ENCODE assay signal across 17 cellular contexts in the genomic region with DNA sequence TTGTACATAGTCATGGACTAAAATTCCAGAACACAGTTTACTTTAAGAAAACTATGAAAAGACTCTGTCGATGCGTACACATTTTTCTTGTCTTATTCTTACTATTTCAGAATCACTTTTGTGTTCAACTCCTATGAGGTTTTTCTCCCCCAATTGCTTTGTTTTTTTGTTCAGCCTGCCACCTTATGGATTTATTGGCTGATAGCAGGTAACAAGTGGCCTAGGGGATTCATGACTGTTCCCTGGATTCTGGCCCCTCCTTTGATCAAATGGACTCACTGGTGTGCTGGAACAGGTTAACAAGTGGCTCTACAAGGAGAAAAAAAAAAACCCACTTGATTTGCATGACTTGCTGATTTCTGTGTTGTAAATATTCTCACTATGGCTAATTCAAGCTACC. TPM values are rescaled to one million over a fixed set of nuclear protein-coding genes. Genes with fewer than 3 reads are reported as not detected.
DNase-seq lines count a peak whose midpoint lies in the region; ATAC-seq and TF ChIP-seq lines count a peak whose summit lies in the region.
"Had no signal": no experiment of that assay in that cellular context is flagged by ENCODE, and none has a peak within 500 bp of the region (broad histone marks: within the 10 kb centered on the region; RNA-seq: fewer than 3 reads in every experiment).

No MANE protein-coding gene starts in this region.

- no peak for TF ChIP-seq EP300 in SK-N-SH (IDR thresholded peaks at IDR 0.05; ENCODE audit: borderline replicate concordance in 1 of 2, low read depth in 1 of 2, low read length in 1 of 2)

- TF ChIP-seq RAD21 in SK-N-SH (IDR thresholded peaks at IDR 0.05; ENCODE audit: low read length) = no peak

- H3K4me3 ChIP-seq in SK-N-SH (ENCODE audit: low read depth in 2 of 2, low read length in 1 of 2) (no peak overlapping the region), Karpas-422 (ENCODE audit: low read length) (no peak overlapping the region), mesendoderm (ENCODE audit: low read length) (no peak overlapping the region), MG63 (no peak overlapping the region)
- H3K4me3 ChIP-seq: sigmoid colon had no signal

- H2BK15ac ChIP-seq in mesendoderm (replicated peaks; ENCODE audit: low read depth) = no peak overlapping the region

- no peak overlapping the region for H2AK5ac ChIP-seq in mesendoderm (ENCODE audit: low read length)

- no peak overlapping the region for H2BK120ac ChIP-seq in mesendoderm (ENCODE audit: low read depth, low read length)

- in situ Hi-C loops in SK-MEL-5 (cut with HindIII; ENCODE audit: low pct_unique_long_range_greater_than_20kb, low sequenced_read_pairs) = no loop called here

- H2AFZ ChIP-seq in SK-N-SH (ENCODE audit: low read depth) = no peak overlapping the region
- no peak overlapping the region for H2AFZ ChIP-seq in Karpas-422 (ENCODE audit: low read length)

- WGBS in SK-N-SH (ENCODE audit: low lambda C conversion rate) = 90% methylated on average over 2 of the region's 2 CpGs
- no CpG with 5 or more reads among the region's 2 CpGs for WGBS in mesendoderm (ENCODE audit: extremely low coverage, insufficient coverage, low lambda C conversion rate)

- no peak overlapping the region for H3K18ac ChIP-seq in mesendoderm (ENCODE audit: low read length)

- H3K27me3 ChIP-seq in SK-N-SH (ENCODE audit: insufficient read depth) = no peaks in the 10 kb centered on the region
- H3K27me3 ChIP-seq in Karpas-422 (ENCODE audit: low read length) = peaks cover 2% of the 10 kb centered on the region; the same call in 1 of the 2 replicates
- H3K27me3 ChIP-seq in mesendoderm (ENCODE audit: insufficient read depth, low read length, poor library complexity) = no peaks in the 10 kb centered on the region
- H3K27me3 ChIP-seq in MG63 = no peaks in the 10 kb centered on the region
- H3K27me3 ChIP-seq: brain microvascular endothelial cell, sigmoid colon had no signal

- no peak overlapping the region for H2BK5ac ChIP-seq in mesendoderm (ENCODE audit: low read length)

- no peak overlapping the region for H3K4ac ChIP-seq in mesendoderm (ENCODE audit: low read depth, low read length)

- TF ChIP-seq CTCF in SK-N-SH (IDR thresholded peaks at IDR 0.05) = peak; percentile 27

- no peak overlapping the region for H3K9ac ChIP-seq in SK-N-SH
- no peak overlapping the region for H3K9ac ChIP-seq in Karpas-422 (ENCODE audit: low read length)
- no peak overlapping the region for H3K9ac ChIP-seq in mesendoderm (ENCODE audit: low read length)

- ATAC-seq in SK-N-SH treated with all-trans-retinoic acid at 6 μM for 48 hours (no peak), HG02973 (IDR thresholded peaks at IDR 0.05; ENCODE audit: unreplicated experiment) (no peak), GM19397 (IDR thresholded peaks at IDR 0.05; ENCODE audit: unreplicated experiment) (no peak)

- no peaks in the 10 kb centered on the region for H3K79me1 ChIP-seq in mesendoderm (ENCODE audit: low read length)

- no peaks in the 10 kb centered on the region for H3K36me3 ChIP-seq in SK-N-SH (replicated peaks in 1 of 2; ENCODE audit: control insufficient read depth in 1 of 2, insufficient read depth in 2 of 2, low read length in 1 of 2)
- H3K36me3 ChIP-seq in Karpas-422 (ENCODE audit: insufficient read depth, low read length) = no peaks in the 10 kb centered on the region
- H3K36me3 ChIP-seq in mesendoderm (ENCODE audit: control insufficient read depth, insufficient read depth, low read length) = no peaks in the 10 kb centered on the region
- H3K36me3 ChIP-seq in MG63 = no peaks in the 10 kb centered on the region
- H3K36me3 ChIP-seq: brain microvascular endothelial cell, sigmoid colon had no signal

- H4K5ac ChIP-seq in mesendoderm (ENCODE audit: low read length) = no peak overlapping the region

- H3K4me1 ChIP-seq in SK-N-SH (ENCODE audit: control insufficient read depth in 1 of 2, insufficient read depth in 2 of 2, low read depth in 1 of 2, low read length in 1 of 2) (0 out of 4 replicates have a peak, but pooled peaks cover 0 to 5% of the 10 kb centered on the region in 2 experiments), Karpas-422 (ENCODE audit: low read length) (no peaks in the 10 kb centered on the region), mesendoderm (ENCODE audit: control insufficient read depth, low read depth, low read length) (peaks cover 8% of the 10 kb centered on the region)

- POLR2A ChIA-PET in SK-N-SH (lab: Yijun Ruan, JAX) = interaction anchor here (0.7 kb wide), 1 partner anchor 740 kb away, joined by 4 read pairs; no protein-coding TSS in a partner anchor

- H4K8ac ChIP-seq in mesendoderm (ENCODE audit: low read depth, low read length) = no peak overlapping the region

- no peaks in the 10 kb centered on the region for H4K20me1 ChIP-seq in SK-N-SH (ENCODE audit: insufficient read depth)
- no peaks in the 10 kb centered on the region for H4K20me1 ChIP-seq in Karpas-422 (ENCODE audit: insufficient read depth, low read depth, low read length)

- H3K56ac ChIP-seq in mesendoderm (ENCODE audit: low read length) = no peak overlapping the region

- H3K9me3 ChIP-seq in SK-N-SH (no peaks in the 10 kb centered on the region), Karpas-422 (ENCODE audit: low read length) (no peaks in the 10 kb centered on the region), MG63 (no peaks in the 10 kb centered on the region)
- H3K9me3 ChIP-seq: sigmoid colon had no signal

- H3K23ac ChIP-seq in mesendoderm (ENCODE audit: low read length) = no peak overlapping the region

- CTCF ChIA-PET in SK-N-SH (lab: Yijun Ruan, JAX) = interaction anchor here (1.0 to 1.9 kb wide), 2 partner anchors 22 to 52 kb away, joined by 3 to 6 read pairs; no protein-coding TSS in a partner anchor

- H3K79me2 ChIP-seq in SK-N-SH (ENCODE audit: insufficient read depth) (no peaks in the 10 kb centered on the region), Karpas-422 (ENCODE audit: low read length) (no peaks in the 10 kb centered on the region), mesendoderm (ENCODE audit: control insufficient read depth, insufficient read depth, low read length) (no peaks in the 10 kb centered on the region)

- no peak for DNase-seq in SK-N-SH
- DNase-seq in Karpas-422 = peak; percentile 57
- peak; percentile 32 for DNase-seq in SK-MEL-5 (ENCODE audit: low read depth, low spot score)
- peak; percentile 67 for DNase-seq in mesendoderm
- no peak for DNase-seq in MG63
- DNase-seq: activated CD4-positive, alpha-beta memory T cell treated with anti-CD3 and anti-CD28 coated beads for 36 hours; activated effector memory CD4-positive, alpha-beta T cell treated with Interleukin-2 at 50 U/mL for 16 hours; brain microvascular endothelial cell; glutamatergic neuron; HFFc6; kidney glomerular epithelial cell; NCI-H2029; sigmoid colon had no signal

- H3K9me2 ChIP-seq in SK-N-SH (no peaks in the 10 kb centered on the region), Karpas-422 (replicated peaks; ENCODE audit: insufficient read depth, low read length) (no peaks in the 10 kb centered on the region)

- no peak overlapping the region for H3K4me2 ChIP-seq in SK-N-SH
- H3K4me2 ChIP-seq in Karpas-422 (ENCODE audit: low read depth, low read length, poor library complexity, severe bottlenecking) = no peak overlapping the region
- H3K4me2 ChIP-seq in mesendoderm (ENCODE audit: low read length) = no peak overlapping the region

- H3F3A ChIP-seq in SK-N-SH (replicated peaks; ENCODE audit: insufficient read depth) = peaks cover 17% of the 10 kb centered on the region

- H3K27ac ChIP-seq in SK-N-SH (ENCODE audit: low read depth in 2 of 2, low read length in 1 of 2) = no peak overlapping the region
- no peak overlapping the region for H3K27ac ChIP-seq in Karpas-422 (ENCODE audit: low read length)
- H3K27ac ChIP-seq in mesendoderm (ENCODE audit: low read depth, low read length) = no peak overlapping the region
- H3K27ac ChIP-seq: brain microvascular endothelial cell, sigmoid colon had no signal

TF ChIP-seq in SK-N-SH, 30 proteins besides CTCF, POLR2A, EP300 and RAD21 (continues in another document):
- TF ChIP-seq CHD2 (IDR thresholded peaks at IDR 0.05; ENCODE audit: low read length, partially characterized antibody) (no peak), EZH2phosphoT487 (IDR thresholded peaks at IDR 0.05; ENCODE audit: borderline replicate concordance, low read depth) (no peak), JUND (IDR thresholded peaks at IDR 0.05) (no peak), FOSL2 (IDR thresholded peaks at IDR 0.05; ENCODE audit: borderline replicate concordance, low read depth) (no peak), TAF1 (IDR thresholded peaks at IDR 0.05; ENCODE audit: borderline replicate concordance, low read depth, low read length) (no peak), NFIC (IDR thresholded peaks at IDR 0.05; ENCODE audit: borderline replicate concordance) (no peak)

TF ChIP-seq in SK-N-SH treated with all-trans-retinoic acid at 6 μM for 48 hours, 23 proteins besides CTCF, POLR2A, EP300 and RAD21 (continues in another document):
- TF ChIP-seq, protein P1, sequence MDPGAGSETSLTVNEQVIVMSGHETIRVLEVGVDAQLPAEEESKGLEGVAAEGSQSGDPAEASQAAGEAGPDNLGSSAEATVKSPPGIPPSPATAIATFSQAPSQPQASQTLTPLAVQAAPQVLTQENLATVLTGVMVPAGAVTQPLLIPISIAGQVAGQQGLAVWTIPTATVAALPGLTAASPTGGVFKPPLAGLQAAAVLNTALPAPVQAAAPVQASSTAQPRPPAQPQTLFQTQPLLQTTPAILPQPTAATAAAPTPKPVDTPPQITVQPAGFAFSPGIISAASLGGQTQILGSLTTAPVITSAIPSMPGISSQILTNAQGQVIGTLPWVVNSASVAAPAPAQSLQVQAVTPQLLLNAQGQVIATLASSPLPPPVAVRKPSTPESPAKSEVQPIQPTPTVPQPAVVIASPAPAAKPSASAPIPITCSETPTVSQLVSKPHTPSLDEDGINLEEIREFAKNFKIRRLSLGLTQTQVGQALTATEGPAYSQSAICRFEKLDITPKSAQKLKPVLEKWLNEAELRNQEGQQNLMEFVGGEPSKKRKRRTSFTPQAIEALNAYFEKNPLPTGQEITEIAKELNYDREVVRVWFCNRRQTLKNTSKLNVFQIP (CRISPR knock-in tag; IDR thresholded peaks at IDR 0.05; ENCODE audit: borderline replicate concordance, low read depth) = no peak
- TF ChIP-seq GLIS3 (CRISPR knock-in tag; IDR thresholded peaks at IDR 0.05) (no peak), ZC3H10 (CRISPR knock-in tag; IDR thresholded peaks at IDR 0.05) (no peak)

RNA-seq across cellular contexts. Expression of a gene that starts 10.6 kb away (rescaled TPM):
- polyA plus RNA-seq in SK-N-SH (2012; rRNA removed) = not detected in 2 replicates
- polyA plus RNA-seq in SK-N-SH (2012; cell fraction: cytosol; rRNA removed) = not detected in 2 replicates
- not detected in 2 replicates for polyA plus RNA-seq in SK-N-SH (2012; cell fraction: nucleus; rRNA removed)
- not detected in 2 replicates for total RNA-seq in Karpas-422 (2014; rRNA removed; shearing (Covaris generic); ENCODE audit: low replicate concordance)
- total RNA-seq in SK-MEL-5 (2014; rRNA removed; shearing (Covaris generic)) = not detected in 2 replicates
- not detected in 2 replicates for polyA plus RNA-seq in SK-MEL-5 (2015; cell fraction: cytosol; rRNA removed)
- polyA plus RNA-seq in SK-MEL-5 (2015; cell fraction: nucleus; rRNA removed) = not detected in 2 replicates
- not detected for polyA plus RNA-seq in mesendoderm (2013, experiment 1 of 2)
- not detected for polyA plus RNA-seq in mesendoderm (2013, experiment 2 of 2)
- not detected in 2 replicates for total RNA-seq in MG63 (2014; rRNA removed; shearing (Covaris generic); ENCODE audit: low replicate concordance)
- total RNA-seq: activated CD4-positive, alpha-beta memory T cell treated with anti-CD3 and anti-CD28 coated beads for 36 hours; Daoy; HFFc6; sigmoid colon had no signal
- polyA plus RNA-seq: sigmoid colon had no signal

Comparison
In these comparisons a context has a peak if more than half of its experiments do, and no peak if none do; other contexts are left out.
1. DNase-seq: peak in Karpas-422 (single experiment), SK-MEL-5 (single experiment) and mesendoderm (single experiment); none in SK-N-SH (single experiment) and MG63 (single experiment).